ENCODE assay signal across 8 cellular contexts in the genomic region with DNA sequence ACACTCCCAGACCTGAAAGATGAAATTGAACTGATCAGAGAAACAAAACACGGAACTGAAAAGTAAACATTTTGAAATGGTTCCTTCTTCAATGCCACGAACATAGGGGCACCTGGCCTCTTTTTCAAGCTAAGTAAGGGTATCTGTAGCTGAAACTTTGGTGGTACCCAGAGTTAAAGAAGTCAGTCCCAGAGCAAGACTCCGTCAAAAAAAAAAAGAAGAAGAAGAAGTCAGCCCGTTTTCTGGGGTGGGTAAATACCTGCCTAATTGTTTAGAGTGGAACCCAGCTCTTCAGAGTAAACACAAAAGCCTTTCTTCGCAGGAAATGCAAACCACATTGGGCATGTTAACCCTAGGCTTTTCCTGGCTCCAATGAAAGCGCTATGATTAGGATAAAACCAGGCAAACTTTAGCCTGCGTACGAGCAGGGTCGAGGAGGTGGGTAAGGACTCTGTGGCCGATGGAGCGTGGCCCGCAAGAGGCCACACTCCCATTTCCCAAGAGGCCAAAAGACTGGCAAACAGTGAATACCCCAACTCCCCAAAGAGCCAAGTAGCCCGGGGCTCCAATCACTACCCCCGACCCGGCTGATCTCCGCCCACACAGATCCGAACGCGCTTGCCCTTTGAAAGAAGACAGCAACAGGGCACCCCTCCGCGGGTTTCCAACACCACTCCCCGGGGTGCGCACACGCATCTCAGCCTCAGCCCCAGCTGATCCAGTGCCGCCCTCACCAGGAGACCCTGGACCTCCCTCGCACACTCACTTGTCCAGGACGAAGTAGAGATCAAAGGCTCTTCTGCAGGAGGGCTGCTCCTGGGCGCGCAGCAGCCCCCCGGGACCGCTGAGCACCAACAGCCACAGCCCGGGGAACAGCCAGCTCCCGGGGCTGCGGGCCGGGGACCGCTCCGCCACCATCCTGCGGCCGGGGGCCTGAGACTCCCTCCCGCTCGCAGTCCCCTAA. TPM values are rescaled to one million over a fixed set of nuclear protein-coding genes. Genes with fewer than 3 reads are reported as not detected.
A peak's percentile ranks its signal among the peaks of the same experiment; 100 is the strongest.
DNase-seq lines count a peak whose midpoint lies in the region; ATAC-seq lines count a peak whose summit lies in the region.

No MANE protein-coding gene starts in this region.

- WGBS in esophagus, 2 donors = 5 to 6% methylated on average over 37 to 41 of the region's 41 CpGs
- 2% methylated on average over 41 of the region's 41 CpGs for WGBS in thymus

- no peaks in the 10 kb centered on the region for H3K36me3 ChIP-seq in esophagus (ENCODE audit: control insufficient read depth in 2 of 2, insufficient read depth in 2 of 2, low read length in 1 of 2)
- H3K36me3 ChIP-seq in naive thymus-derived CD4-positive, alpha-beta T cell (ENCODE audit: control insufficient read depth in 2 of 3, insufficient read depth in 3 of 3, low read length in 3 of 3) = peaks cover 0 to 10% (median 0%) of the 10 kb centered on the region in 3 experiments
- no peaks in the 10 kb centered on the region for H3K36me3 ChIP-seq in thymus (ENCODE audit: control insufficient read depth, insufficient read depth)

- CTCF ChIA-PET in naive thymus-derived CD4-positive, alpha-beta T cell (lab: Charles Lee) = interaction anchor here (0.5 to 1.9 kb wide), 5 partner anchors 11 to 1082 kb away, joined by 4 to 9 read pairs (median 4); no protein-coding TSS in a partner anchor

- DNase-seq in NCI-H1436 (lab: John Stamatoyannopoulos, UW) (peak; percentile 32), NCI-H1436 treated with DMSO at 0.1 percent for 48 hours (lab: John Stamatoyannopoulos, UW) (no peak), NCI-H510A (lab: John Stamatoyannopoulos, UW) (peak; percentile 28)
- DNase-seq in activated CD8-positive, alpha-beta memory T cell treated with anti-CD3 and anti-CD28 coated beads, Interleukin-2, amount 50 U/mL, for 4 hours = peak; percentile 71
- DNase-seq in naive thymus-derived CD4-positive, alpha-beta T cell = peak; percentile 49 to 64 (median 56)

- peaks cover 0 to 3% (median 0%) of the 10 kb centered on the region in 5 donors for H3K27me3 Mint-ChIP-seq in naive thymus-derived CD4-positive, alpha-beta T cell

- peak; percentile 20 for ATAC-seq in HG02870 (IDR thresholded peaks at IDR 0.05; ENCODE audit: unreplicated experiment)
- peak; percentile 61 for ATAC-seq in naive thymus-derived CD4-positive, alpha-beta T cell

- peak overlapping the region; percentile 87 to 98 (median 93) for H3K27ac Mint-ChIP-seq in naive thymus-derived CD4-positive, alpha-beta T cell

- intact Hi-C loops in naive thymus-derived CD4-positive, alpha-beta T cell (cut with micrococcal nuclease) = loop anchor here (2.0 to 10.0 kb wide), 6 partner anchors 65 to 1423 kb away; partner anchors contain the start of genes BMP2K (in 1 of the 2) and PAQR3 (in 1 of the 2)

- H3K27ac ChIP-seq in esophagus (ENCODE audit: low read depth in 2 of 2, low read length in 1 of 2) (peak overlapping the region; percentile 91), thymus (ENCODE audit: low read depth) (peak overlapping the region; percentile 91)
- peak overlapping the region; percentile 86 for H3K27ac ChIP-seq in naive thymus-derived CD4-positive, alpha-beta T cell (ENCODE audit: low read depth, low read length)

- H3K9me3 ChIP-seq in esophagus (ENCODE audit: control insufficient read depth in 2 of 2, insufficient read depth in 1 of 2, low read depth in 1 of 2, low read length in 1 of 2) (no peaks in the 10 kb centered on the region), thymus (ENCODE audit: control insufficient read depth) (no peaks in the 10 kb centered on the region)
- no peaks in the 10 kb centered on the region for H3K9me3 ChIP-seq in naive thymus-derived CD4-positive, alpha-beta T cell (ENCODE audit: control insufficient read depth in 2 of 3, low read length in 3 of 3)

- H3K4me1 Mint-ChIP-seq in naive thymus-derived CD4-positive, alpha-beta T cell = peaks cover 26 to 84% (median 70%) of the 10 kb centered on the region in 7 donors

- peak overlapping the region; percentile 71 to 84 for H3K4me3 ChIP-seq in esophagus (ENCODE audit: low read depth in 1 of 2, low read length in 2 of 2)
- peak overlapping the region; percentile 76 for H3K4me3 ChIP-seq in naive thymus-derived CD4-positive, alpha-beta T cell (ENCODE audit: low read length)
- H3K4me3 ChIP-seq in thymus (ENCODE audit: low read length) = peak overlapping the region; percentile 68

- no peaks in the 10 kb centered on the region for H3K9me3 Mint-ChIP-seq in naive thymus-derived CD4-positive, alpha-beta T cell

- POLR2A ChIA-PET in naive thymus-derived CD4-positive, alpha-beta T cell (lab: Charles Lee) = interaction anchor here (0.6 to 3.0 kb wide), 11 partner anchors 9 to 131 kb away, joined by 3 to 23 read pairs (median 6); no protein-coding TSS in a partner anchor

- no peaks in the 10 kb centered on the region for H3K4me1 ChIP-seq in esophagus (ENCODE audit: control insufficient read depth in 2 of 2, insufficient read depth in 2 of 2, low read length in 1 of 2)
- H3K4me1 ChIP-seq in naive thymus-derived CD4-positive, alpha-beta T cell (ENCODE audit: control insufficient read depth in 2 of 2, insufficient read depth in 2 of 2, low read length in 2 of 2) = peaks cover 23 to 29% of the 10 kb centered on the region in 2 donors
- peaks cover 10% of the 10 kb centered on the region for H3K4me1 ChIP-seq in thymus (ENCODE audit: control insufficient read depth, insufficient read depth, low read length)

- no peaks in the 10 kb centered on the region for H3K27me3 ChIP-seq in esophagus (ENCODE audit: control insufficient read depth in 1 of 2, insufficient read depth in 2 of 2, low read length in 2 of 2)
- H3K27me3 ChIP-seq in naive thymus-derived CD4-positive, alpha-beta T cell (ENCODE audit: control insufficient read depth in 2 of 2, insufficient read depth in 2 of 2, low read length in 2 of 2) = no peaks in the 10 kb centered on the region
- no peaks in the 10 kb centered on the region for H3K27me3 ChIP-seq in thymus (ENCODE audit: control insufficient read depth, insufficient read depth)

- H3K4me3 Mint-ChIP-seq in naive thymus-derived CD4-positive, alpha-beta T cell = peak overlapping the region; percentile 82 to 99 (median 96)

- H3K36me3 Mint-ChIP-seq in naive thymus-derived CD4-positive, alpha-beta T cell = peaks cover 4 to 41% (median 14%) of the 10 kb centered on the region in 5 donors

RNA-seq across cellular contexts. Expression of gene ANTXR2, which starts 1.1 kb away (rescaled TPM):
- polyA plus RNA-seq in esophagus (1 to 10 TPM; 4.0 to 9.6 TPM), thymus (5.7 TPM)
- total RNA-seq in naive thymus-derived CD4-positive, alpha-beta T cell = 10 to 100 TPM; 20.3 to 69.8 (median 50.0) TPM
- 10 to 100 TPM; 37.1 to 38.2 TPM for polyA plus RNA-seq in naive thymus-derived CD4-positive, alpha-beta T cell
